Comparison of ENCODE assay signal across 8 cellular contexts in the genomic region with DNA sequence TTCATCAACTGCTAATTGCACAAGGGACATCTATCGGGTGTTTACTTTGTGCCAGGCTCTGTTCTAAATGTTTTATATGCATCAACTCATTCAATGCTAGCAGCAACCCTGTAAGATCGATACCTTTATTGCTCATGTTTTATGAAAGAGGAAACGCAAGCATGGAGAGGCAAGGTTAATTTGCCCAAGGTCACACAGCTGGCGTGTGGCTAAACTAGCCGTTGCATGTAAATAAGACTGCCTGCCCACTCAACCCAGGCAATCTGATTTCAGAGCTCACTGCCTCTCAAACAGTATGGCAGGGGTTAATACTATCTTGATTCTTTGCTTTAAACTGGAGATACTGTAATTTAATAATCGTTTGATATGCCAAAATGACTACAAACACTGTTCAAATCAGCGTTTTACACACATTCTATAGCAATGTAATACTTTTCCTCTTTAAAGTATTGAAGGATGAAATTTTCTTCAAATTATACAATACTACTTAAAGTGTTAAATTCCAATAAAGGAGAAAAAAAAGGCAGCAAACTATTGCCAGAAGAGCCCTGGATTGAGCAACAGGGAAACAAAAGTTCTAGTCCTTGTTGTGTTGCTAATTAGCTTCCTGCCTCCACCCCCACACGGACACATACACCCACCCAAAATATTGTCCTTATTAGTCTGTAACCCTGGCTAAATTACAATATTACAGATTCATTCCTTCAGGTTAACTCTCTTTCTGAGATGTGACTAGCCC. TPM values are rescaled to one million over a fixed set of nuclear protein-coding genes. Genes with fewer than 3 reads are reported as not detected.
DNase-seq lines count a peak whose midpoint lies in the region; ATAC-seq and TF ChIP-seq lines count a peak whose summit lies in the region.

No MANE protein-coding gene starts in this region.

- H3K36me3 ChIP-seq in tibial nerve = no peaks in the 10 kb centered on the region

- H3K27me3 ChIP-seq in tibial nerve = no peaks in the 10 kb centered on the region

- TF ChIP-seq EP300 in tibial nerve (IDR thresholded peaks at IDR 0.05) = no peak

- TF ChIP-seq POLR2A in tibial nerve (IDR thresholded peaks at IDR 0.05) = no peak

- 35 to 39% methylated on average over 8 of the region's 8 CpGs for WGBS in tibial nerve, 2 donors

- peaks cover 0 to 12% (median 0%) of the 10 kb centered on the region in 4 donors for H3K9me3 ChIP-seq in tibial nerve

- ATAC-seq in left ventricle myocardium superior (peak; percentile 48), HG03025 (IDR thresholded peaks at IDR 0.05; ENCODE audit: low FRiP score, unreplicated experiment) (peak; percentile 70)
- ATAC-seq in activated CD4-positive, CD25-positive, alpha-beta regulatory T cell treated with anti-CD3 and anti-CD28 coated beads, Interleukin-2, amount 50 U/mL, for 24 hours = no peak

- H3K4me3 ChIP-seq in tibial nerve = no peak overlapping the region

- no peak for TF ChIP-seq CTCF in tibial nerve (IDR thresholded peaks at IDR 0.05)

- intact Hi-C loops in left ventricle myocardium superior (cut with micrococcal nuclease) (no loop called here), cardiac septum (cut with DNase I) (no loop called here)

- H3K27ac ChIP-seq in tibial nerve = no peak overlapping the region

- DNase-seq in left ventricle myocardium superior (no peak), cardiac septum (ENCODE audit: low spot score) (no peak), NCI-H69 (lab: John Stamatoyannopoulos, UW) (peak; percentile 81), tibial nerve (ENCODE audit: low spot score in 2 of 2) (no peak), T-helper 2 cell (no peak), midbrain (lab: John Stamatoyannopoulos, UW) (no peak)

- peaks cover 0 to 6% (median 2%) of the 10 kb centered on the region in 4 donors for H3K4me1 ChIP-seq in tibial nerve

RNA-seq across cellular contexts. Expression of a gene that starts 39.1 kb away (rescaled TPM):
- 34.2 TPM for total RNA-seq in left ventricle myocardium superior
- 36.8 TPM for total RNA-seq in cardiac septum
- total RNA-seq in tibial nerve = 100 to 1,000 TPM in 1 of 4 donors, 10 to 100 TPM in 3; 77.1 to 126 (median 85.6) TPM

RNA-seq across cellular contexts. Expression of a gene that starts 44.7 kb away (rescaled TPM):
- total RNA-seq in left ventricle myocardium superior (117 TPM), cardiac septum (88.5 TPM), tibial nerve (10 to 100 TPM; 28.2 to 43.7 (median 40.4) TPM)

Comparison
In these comparisons a context has a peak if more than half of its experiments do, and no peak if none do; other contexts are left out.
1. ATAC-seq: peak in left ventricle myocardium superior (single experiment) and HG03025 (single experiment); none in activated CD4-positive, CD25-positive, alpha-beta regulatory T cell treated with anti-CD3 and anti-CD28 coated beads, Interleukin-2, amount 50 U/mL, for 24 hours (0 of 2).